ENCODE assay signal across 8 cellular contexts in the genomic region with DNA sequence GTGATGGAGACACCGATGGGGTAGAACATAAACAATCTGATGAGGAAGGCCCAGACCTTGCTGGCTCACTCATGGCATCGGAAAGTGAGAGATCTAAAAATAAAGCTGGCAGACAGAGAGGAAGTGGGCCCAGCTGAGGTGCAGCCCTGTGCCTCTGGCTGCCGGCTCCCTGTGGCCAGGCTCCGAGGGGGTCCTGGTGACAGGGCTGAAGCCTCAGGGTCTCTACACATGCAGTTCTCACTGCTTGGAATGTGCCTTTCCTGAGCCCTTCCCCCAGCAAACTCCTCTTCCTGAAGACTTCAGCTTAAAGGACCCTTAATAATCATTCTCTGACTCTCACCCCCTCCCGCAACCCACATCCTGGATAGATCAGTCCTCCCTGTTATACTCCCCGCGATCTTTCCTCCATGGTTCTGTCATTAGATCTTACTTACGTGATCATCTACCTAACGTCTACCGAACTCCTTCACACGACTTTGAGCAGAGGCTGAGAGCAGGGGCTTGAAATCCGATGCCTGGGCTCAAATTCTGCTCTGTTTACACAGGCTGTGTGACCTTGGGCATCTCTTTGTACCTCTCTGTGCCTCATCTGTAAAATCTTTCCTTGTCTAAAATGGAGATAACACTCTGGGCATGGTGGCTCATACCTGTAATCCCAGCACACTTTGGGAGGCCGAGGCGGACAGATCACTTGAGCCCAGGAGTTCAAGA. TPM values are rescaled to one million over a fixed set of nuclear protein-coding genes. Genes with fewer than 3 reads are reported as not detected.
DNase-seq lines count a peak whose midpoint lies in the region; ATAC-seq and TF ChIP-seq lines count a peak whose summit lies in the region.

No MANE protein-coding gene starts in this region.

- peaks cover 41% of the 10 kb centered on the region for H3K27me3 ChIP-seq in foreskin keratinocyte

- H3K9me3 Mint-ChIP-seq in activated naive CD4-positive, alpha-beta T cell treated with anti-CD3 and anti-CD28 coated beads for 36 hours = no peaks in the 10 kb centered on the region

- peaks cover 31% of the 10 kb centered on the region for H3K4me1 Mint-ChIP-seq in activated naive CD4-positive, alpha-beta T cell treated with anti-CD3 and anti-CD28 coated beads for 36 hours (ENCODE audit: low read depth)

- H3K9ac ChIP-seq in SK-N-MC (ENCODE audit: insufficient read length) = peak overlapping the region; percentile 75

- no peaks in the 10 kb centered on the region for H3K27me3 Mint-ChIP-seq in activated naive CD4-positive, alpha-beta T cell treated with anti-CD3 and anti-CD28 coated beads for 36 hours (ENCODE audit: low read depth)

- ATAC-seq in HG02571 (IDR thresholded peaks at IDR 0.05; ENCODE audit: unreplicated experiment) (peak; percentile 48), foreskin keratinocyte (no peak)

- TF ChIP-seq CTCF in foreskin keratinocyte (conservative IDR thresholded peaks at IDR 0.05) = no peak

- CTCF ChIA-PET in activated naive CD4-positive, alpha-beta T cell treated with anti-CD3 and anti-CD28 coated beads for 36 hours (lab: Charles Lee) = interaction anchor here (0.7 to 1.1 kb wide), 4 partner anchors 15 to 61 kb away, joined by 3 to 5 read pairs (median 4); no protein-coding TSS in a partner anchor

- intact Hi-C loops in activated naive CD4-positive, alpha-beta T cell treated with anti-CD3 and anti-CD28 coated beads for 36 hours (cut with micrococcal nuclease) = loop anchor here (1.0 to 5.0 kb wide), 4 partner anchors 16 to 381 kb away; partner anchors contain the start of gene RABGAP1

- peak overlapping the region; percentile 53 for H3K4me3 ChIP-seq in SK-N-MC

- H3K4me3 Mint-ChIP-seq in activated naive CD4-positive, alpha-beta T cell treated with anti-CD3 and anti-CD28 coated beads for 36 hours = peak overlapping the region; percentile 25

- peak; percentile 73 for DNase-seq in SK-N-MC (ENCODE audit: low read depth, low spot score)
- peak; percentile 84 for DNase-seq in activated naive CD4-positive, alpha-beta T cell treated with anti-CD3 and anti-CD28 coated beads for 36 hours
- peak; percentile 73 for DNase-seq in stimulated activated CD4-positive, alpha-beta T cell treated with anti-CD3 and anti-CD28 coated beads, Interleukin-15, amount 100 ng/mL, for 24 hours
- no peak for DNase-seq in NCI-H2227 (lab: John Stamatoyannopoulos, UW; ENCODE audit: unreplicated experiment)
- no peak for DNase-seq in foreskin keratinocyte
- no peak for DNase-seq in ureter (ENCODE audit: low spot score)

- H3K36me3 ChIP-seq in SK-N-MC (ENCODE audit: insufficient read depth, low read length) = no peaks in the 10 kb centered on the region

- H3K4me1 ChIP-seq in foreskin keratinocyte = no peaks in the 10 kb centered on the region

- H3K27ac Mint-ChIP-seq in activated naive CD4-positive, alpha-beta T cell treated with anti-CD3 and anti-CD28 coated beads for 36 hours = peak overlapping the region; percentile 80

- H3K27ac ChIP-seq in SK-N-MC (peak overlapping the region; percentile 97), foreskin keratinocyte (no peak overlapping the region)

- no peaks in the 10 kb centered on the region for H3K36me3 Mint-ChIP-seq in activated naive CD4-positive, alpha-beta T cell treated with anti-CD3 and anti-CD28 coated beads for 36 hours (ENCODE audit: low read depth)

- TF ChIP-seq POLR2A in GM10847 (IDR thresholded peaks at IDR 0.05; ENCODE audit: extremely low read depth, insufficient read length) = peak; percentile 19

- H3K9me3 ChIP-seq in SK-N-MC (ENCODE audit: low read depth, low read length) = no peaks in the 10 kb centered on the region

RNA-seq across cellular contexts. Expression of gene CRB2, which starts 33.1 kb away (rescaled TPM):
- total RNA-seq in activated naive CD4-positive, alpha-beta T cell treated with anti-CD3 and anti-CD28 coated beads for 36 hours = not detected
- not detected in 2 replicates for total RNA-seq in foreskin keratinocyte
- not detected in 2 replicates for polyA plus RNA-seq in foreskin keratinocyte
- total RNA-seq in ureter = 0.05 TPM

RNA-seq across cellular contexts. Expression of gene STRBP, which starts 54.5 kb away (rescaled TPM):
- 10 to 100 TPM; 27.6 to 27.8 TPM for total RNA-seq in activated naive CD4-positive, alpha-beta T cell treated with anti-CD3 and anti-CD28 coated beads for 36 hours
- total RNA-seq in foreskin keratinocyte (14.4 and 14.6 TPM in 2 replicates), ureter (29.8 TPM)
- 6.2 and 6.8 TPM in 2 replicates for polyA plus RNA-seq in foreskin keratinocyte

Comparison
In these comparisons a context has a peak if more than half of its experiments do, and no peak if none do; other contexts are left out.
1. DNase-seq: peak in SK-N-MC (single experiment), activated naive CD4-positive, alpha-beta T cell treated with anti-CD3 and anti-CD28 coated beads for 36 hours (single experiment) and stimulated activated CD4-positive, alpha-beta T cell treated with anti-CD3 and anti-CD28 coated beads, Interleukin-15, amount 100 ng/mL, for 24 hours (single experiment); none in NCI-H2227 (single experiment), foreskin keratinocyte (0 of 2) and ureter (single experiment).